ENCODE assay signal across 9 cellular contexts in genomic region chrX:69060631-69061408, GRCh38.
DNase-seq lines count a peak whose midpoint lies in the region; ATAC-seq and TF ChIP-seq lines count a peak whose summit lies in the region.
"Had no signal": no experiment of that assay in that cellular context is flagged by ENCODE, and none has a peak within 500 bp of the region (broad histone marks: within the 10 kb centered on the region; RNA-seq: fewer than 3 reads in every experiment).

No MANE protein-coding gene starts in this region.

- peak; percentile 61 to 91 (median 80) for ATAC-seq in heart left ventricle
- ATAC-seq in HG03457 (IDR thresholded peaks at IDR 0.05; ENCODE audit: unreplicated experiment), result no peak
- ATAC-seq: T-helper 17 cell had no signal

- no peak for TF ChIP-seq POLR2A in heart left ventricle (IDR thresholded peaks at IDR 0.05)

- WGBS in heart left ventricle, 4 donors, result 51 to 65% (median 56%) methylated on average over 6 of the region's 6 CpGs

- intact Hi-C loops in heart left ventricle (cut with DNase I), result loop anchor here (1.0 to 10.0 kb wide), 8 partner anchors 154 to 324 kb away; partner anchors contain the start of gene EFNB1 (in 4 of the 10)

- no peak overlapping the region for H3K4me3 ChIP-seq in WERI-Rb-1 (ENCODE audit: low read depth, low read length)
- H3K4me3 ChIP-seq in heart left ventricle, result no peak overlapping the region

- H3K36me3 ChIP-seq in WERI-Rb-1, result no peaks in the 10 kb centered on the region
- no peaks in the 10 kb centered on the region for H3K36me3 ChIP-seq in heart left ventricle

- H3K27ac ChIP-seq in WERI-Rb-1, result peak overlapping the region; percentile 39
- no peak overlapping the region for H3K27ac ChIP-seq in heart left ventricle

- H3K4me1 ChIP-seq in heart left ventricle, result peaks cover 0 to 6% (median 0%) of the 10 kb centered on the region in 12 donors

- H3K9me3 ChIP-seq in WERI-Rb-1 (ENCODE audit: severe bottlenecking) (no peaks in the 10 kb centered on the region), heart left ventricle (peaks cover 0 to 5% (median 0%) of the 10 kb centered on the region in 12 donors)

- DNase-seq in WERI-Rb-1 (peak; percentile 48), heart left ventricle (peak in 4 of 5 donors; percentile 38 to 54 (median 43)), pulmonary artery endothelial cell (ENCODE audit: low read depth, low spot score) (peak; percentile 4), putamen (ENCODE audit: low spot score) (no peak), NCI-H1436 (lab: John Stamatoyannopoulos, UW) (no peak), RKO (ENCODE audit: low spot score) (no peak)
- DNase-seq: T-helper 17 cell had no signal

- TF ChIP-seq CTCF in GM12872 (IDR thresholded peaks at IDR 0.05; ENCODE audit: insufficient read depth, low read depth, low read length) (0 out of 3 replicates have a peak, but pooled peaks have one; percentile 10), WERI-Rb-1 (IDR thresholded peaks at IDR 0.05; ENCODE audit: low read depth, low read length) (peak; percentile 65), heart left ventricle (IDR thresholded peaks at IDR 0.05) (peak; percentile 14 to 63 (median 49))

- H3K27me3 ChIP-seq in WERI-Rb-1 (ENCODE audit: insufficient read depth, low read depth, severe bottlenecking) (no peaks in the 10 kb centered on the region), heart left ventricle (peaks cover 0 to 18% (median 0%) of the 10 kb centered on the region in 9 donors)

Comparison
In these comparisons a context has a peak if more than half of its experiments do, and no peak if none do; other contexts are left out.
1. CTCF ChIP-seq: peak in every context shown above with its lines; median percentile 65 in WERI-Rb-1; 49 in heart left ventricle; 10 in GM12872.
2. DNase-seq: peak in WERI-Rb-1 (single experiment), heart left ventricle (4 of 5) and pulmonary artery endothelial cell (single experiment); none in putamen (single experiment), NCI-H1436 (single experiment) and RKO (single experiment).